1 cellular context compared by ENCODE assay signal in the genomic region with DNA sequence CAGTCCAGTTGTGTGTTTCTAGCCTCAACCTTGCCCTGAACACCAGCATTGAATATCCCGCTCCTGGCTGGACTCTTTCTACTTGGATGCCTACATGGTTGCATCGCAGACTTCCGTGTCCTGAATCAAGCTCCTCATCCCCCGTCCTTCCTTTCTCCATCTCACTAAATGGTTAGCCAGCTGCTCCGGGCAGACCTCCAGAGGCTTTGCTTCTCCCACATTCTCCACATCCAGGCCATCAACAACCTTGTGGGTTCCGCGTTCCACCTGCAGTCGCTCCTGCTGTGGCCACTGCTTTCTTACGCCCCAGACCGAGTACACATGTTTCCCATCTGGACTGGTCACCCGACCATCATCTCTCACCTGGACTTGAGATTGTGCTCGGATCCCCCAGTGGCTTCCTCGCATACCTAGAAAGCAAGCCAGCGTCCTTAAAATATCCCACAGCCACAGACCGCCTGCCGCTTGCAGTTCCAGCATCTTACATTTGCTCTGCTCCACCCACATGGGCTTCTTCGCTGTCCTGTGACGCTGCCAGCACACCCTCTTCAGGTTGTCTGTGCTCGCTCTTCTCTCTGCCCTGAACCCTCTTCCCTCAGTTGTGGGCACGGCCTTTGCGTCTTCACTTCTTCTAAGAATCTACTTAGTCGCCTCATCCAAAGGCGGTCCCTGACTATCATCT.
TF ChIP-seq lines count a peak whose summit lies in the region.

No MANE protein-coding gene starts in this region.

TF ChIP-seq in GM23338, 12 proteins besides CTCF, POLR2A, EP300 and RAD21:
- TF ChIP-seq EZH2 (IDR thresholded peaks at IDR 0.05; ENCODE audit: low read depth, unreplicated experiment): no peak
- TF ChIP-seq POLR2AphosphoS5 (IDR thresholded peaks at IDR 0.05; ENCODE audit: low read depth): no peak
- TF ChIP-seq JUNB (IDR thresholded peaks at IDR 0.05; ENCODE audit: unreplicated experiment): no peak
TF ChIP-seq in GM23338: peak in this region for 0.
